In genomic region chr10:52488606-52489485, GRCh38 we compare ENCODE assay signal across 8 cellular contexts.
DNase-seq lines count a peak whose midpoint lies in the region; ATAC-seq lines count a peak whose summit lies in the region.

No MANE protein-coding gene starts in this region.

- H3K27ac ChIP-seq in substantia nigra (ENCODE audit: low read depth, low read length, poor library complexity, severe bottlenecking) = no peak overlapping the region

- DNase-seq in NCI-H345 (lab: John Stamatoyannopoulos, UW) (peak; percentile 12), NCI-H345 treated with DMSO at 0.1 percent for 48 hours (lab: John Stamatoyannopoulos, UW; ENCODE audit: unreplicated experiment) (no peak), OCI-M1 (lab: John Stamatoyannopoulos, UW) (peak; percentile 74), fibroblast of gingiva (ENCODE audit: low read depth) (peak; percentile 17), renal cortical epithelial cell (ENCODE audit: low read depth) (peak; percentile 28), substantia nigra (lab: John Stamatoyannopoulos, UW) (no peak)

- no peak for ATAC-seq in GM21786 (IDR thresholded peaks at IDR 0.05; ENCODE audit: unreplicated experiment)
- no peak for ATAC-seq in HG03571 (IDR thresholded peaks at IDR 0.05; ENCODE audit: unreplicated experiment)

Comparison
In these comparisons a context has a peak if more than half of its experiments do, and no peak if none do; other contexts are left out.
1. DNase-seq: peak in NCI-H345 (single experiment), OCI-M1 (single experiment), fibroblast of gingiva (single experiment) and renal cortical epithelial cell (single experiment); none in NCI-H345 treated with DMSO at 0.1 percent for 48 hours (single experiment) and substantia nigra (0 of 49).